ENCODE assay signal across 9 cellular contexts in genomic region chr5:55613112-55613868, GRCh38.
"Had no signal": no experiment of that assay in that cellular context is flagged by ENCODE, and none has a peak within 500 bp of the region (broad histone marks: within the 10 kb centered on the region; RNA-seq: fewer than 3 reads in every experiment).

No MANE protein-coding gene starts in this region.

- H3K9me3 Mint-ChIP-seq: HFFc6 had no signal

- H3K4me3 ChIP-seq: GM23248, HAP-1, K562 had no signal

- FAIRE-seq: HTR-8/SVneo, K562 had no signal

- H2AFZ ChIP-seq: GM23248 had no signal

- H3K9ac ChIP-seq: GM23248 had no signal

- ATAC-seq: HCT116, K562 had no signal

- DNase-seq: GM23248, GOT3, H7, HFFc6, IMR-90 had no signal

- H3K27ac ChIP-seq: GM23248 had no signal

- H3K36me3 ChIP-seq: HAP-1 had no signal

- H3K4me3 Mint-ChIP-seq: HFFc6 had no signal

- H3K9me3 ChIP-seq: HAP-1 had no signal

- H3K27ac Mint-ChIP-seq: HFFc6 had no signal
